16 cellular contexts compared by ENCODE assay signal in genomic region chr1:203477748-203478147, GRCh38. TPM values are rescaled to one million over a fixed set of nuclear protein-coding genes. Genes with fewer than 3 reads are reported as not detected.
DNase-seq lines count a peak whose midpoint lies in the region; ATAC-seq and TF ChIP-seq lines count a peak whose summit lies in the region.
"Had no signal": no experiment of that assay in that cellular context is flagged by ENCODE, and none has a peak within 500 bp of the region (broad histone marks: within the 10 kb centered on the region; RNA-seq: fewer than 3 reads in every experiment).

No MANE protein-coding gene starts in this region.

- DNase-seq in right cardiac atrium (no peak), cardiac septum (ENCODE audit: low spot score) (no peak), esophagus squamous epithelium (lab: John Stamatoyannopoulos, UW) (no peak), gastrocnemius medialis (no peak), NCI-H2107 treated with DMSO at 0.1 percent for 48 hours (lab: John Stamatoyannopoulos, UW; ENCODE audit: unreplicated experiment) (no peak), OCI-M2 (lab: John Stamatoyannopoulos, UW; ENCODE audit: unreplicated experiment) (no peak), SK-N-SH (no peak), Calu3 (no peak)
- DNase-seq: activated CD4-positive, alpha-beta T cell treated with anti-CD3 and anti-CD28 coated beads for 4 hours; Caco-2; Kasumi-1; NCI-H187; NCI-H526 treated with DMSO at 0.1 percent for 48 hours; T-helper 2 cell had no signal

- no peaks in the 10 kb centered on the region for H3K79me2 ChIP-seq in SK-N-SH (ENCODE audit: insufficient read depth)

- in situ Hi-C loops in gastrocnemius medialis (cut with MboI; ENCODE audit: low sequenced_read_pairs in 4 of 4): loop anchor here in 1 of 4 donors (10.0 kb wide), 1 partner anchor 113 kb away; no protein-coding TSS in a partner anchor

- peaks cover 67% of the 10 kb centered on the region for H3K27me3 Mint-ChIP-seq in Calu3 (ENCODE audit: unreplicated experiment)

- H3K27ac Mint-ChIP-seq in Calu3 (ENCODE audit: unreplicated experiment): no peak overlapping the region

- POLR2A ChIA-PET in SK-N-SH (lab: Yijun Ruan, JAX): no interaction called here

- WGBS in right cardiac atrium: 85% methylated on average over 3 of the region's 3 CpGs
- 73 to 84% methylated on average over 3 of the region's 3 CpGs for WGBS in esophagus squamous epithelium, 2 donors
- WGBS in SK-N-SH (ENCODE audit: low lambda C conversion rate): 94% methylated on average over 3 of the region's 3 CpGs

- no peak for TF ChIP-seq EP300 in SK-N-SH (IDR thresholded peaks at IDR 0.05; ENCODE audit: borderline replicate concordance in 1 of 2, low read depth in 1 of 2, low read length in 1 of 2)

- no peaks in the 10 kb centered on the region for H3K9me3 Mint-ChIP-seq in Calu3 (ENCODE audit: low read depth, unreplicated experiment)

- H3K27me3 ChIP-seq in right cardiac atrium (ENCODE audit: control insufficient read depth, insufficient read depth): no peaks in the 10 kb centered on the region
- H3K27me3 ChIP-seq in esophagus squamous epithelium: peaks cover 0 to 17% (median 0%) of the 10 kb centered on the region in 4 donors
- no peaks in the 10 kb centered on the region for H3K27me3 ChIP-seq in gastrocnemius medialis
- H3K27me3 ChIP-seq in SK-N-SH (ENCODE audit: insufficient read depth): no peaks in the 10 kb centered on the region

- no peaks in the 10 kb centered on the region for H3K9me3 ChIP-seq in right cardiac atrium (ENCODE audit: control insufficient read depth, low read length)
- no peaks in the 10 kb centered on the region for H3K9me3 ChIP-seq in esophagus squamous epithelium
- no peaks in the 10 kb centered on the region for H3K9me3 ChIP-seq in gastrocnemius medialis
- no peaks in the 10 kb centered on the region for H3K9me3 ChIP-seq in SK-N-SH
- H3K9me3 ChIP-seq: Caco-2 had no signal

- no peak for ATAC-seq in right cardiac atrium
- no peak for ATAC-seq in gastrocnemius medialis

- H3K4me2 ChIP-seq in SK-N-SH: no peak overlapping the region

- peak overlapping the region; percentile 86 for H3K4me3 ChIP-seq in right cardiac atrium (ENCODE audit: low read length)
- peak overlapping the region; percentile 16 to 67 (median 44) for H3K4me3 ChIP-seq in esophagus squamous epithelium
- H3K4me3 ChIP-seq in gastrocnemius medialis: peak overlapping the region in 3 of 4 donors; percentile 35 to 51 (median 48)
- no peak overlapping the region for H3K4me3 ChIP-seq in SK-N-SH (ENCODE audit: low read depth in 2 of 2, low read length in 1 of 2)

- no peaks in the 10 kb centered on the region for H3K9me2 ChIP-seq in SK-N-SH

- H3K27ac ChIP-seq in right cardiac atrium (ENCODE audit: low read length) (peak overlapping the region; percentile 69), esophagus squamous epithelium (peak overlapping the region; percentile 67 to 92 (median 88)), gastrocnemius medialis (peak overlapping the region; percentile 67 to 75 (median 71)), SK-N-SH (ENCODE audit: low read depth in 2 of 2, low read length in 1 of 2) (no peak overlapping the region)

- BruUV-seq in Calu3 (replicated peaks; lab: Mats Ljungman, UMichigan): no TSS peak

- peaks cover 16% of the 10 kb centered on the region for H3F3A ChIP-seq in SK-N-SH (replicated peaks; ENCODE audit: insufficient read depth)

- no peak overlapping the region for H3K4me3 Mint-ChIP-seq in Calu3 (ENCODE audit: low read depth, unreplicated experiment)

- TF ChIP-seq CTCF in esophagus squamous epithelium (IDR thresholded peaks at IDR 0.05) (no peak), gastrocnemius medialis (IDR thresholded peaks at IDR 0.05 in 4 of 5, conservative IDR thresholded peaks at IDR 0.05 in 1 of 5) (no peak), SK-N-SH (IDR thresholded peaks at IDR 0.05) (no peak), Calu3 (IDR thresholded peaks at IDR 0.05; ENCODE audit: unreplicated experiment) (no peak)

- no peak overlapping the region for H2AFZ ChIP-seq in SK-N-SH (ENCODE audit: low read depth)

- intact Hi-C loops in right cardiac atrium (cut with DNase I): loop anchor here in 1 of 4 donors (5.0 kb wide), 1 partner anchor 125 kb away; the partner anchor contains the start of gene FMOD
- intact Hi-C loops in cardiac septum (cut with DNase I): no loop called here
- intact Hi-C loops in esophagus squamous epithelium (cut with DNase I): no loop called here
- intact Hi-C loops in gastrocnemius medialis (cut with DNase I; ENCODE audit: low total_unique reads): no loop called here
- intact Hi-C loops in Calu3 (cut with micrococcal nuclease; ENCODE audit: unreplicated experiment): no loop called here

- H3K4me1 ChIP-seq in right cardiac atrium (ENCODE audit: control insufficient read depth, insufficient read depth, low read length) (peaks cover 2% of the 10 kb centered on the region), esophagus squamous epithelium (peaks cover 8 to 39% (median 16%) of the 10 kb centered on the region in 3 donors), gastrocnemius medialis (peaks cover 0 to 9% of the 10 kb centered on the region in 2 donors), SK-N-SH (ENCODE audit: control insufficient read depth in 1 of 2, insufficient read depth in 2 of 2, low read depth in 1 of 2, low read length in 1 of 2) (peaks cover 15 to 18% of the 10 kb centered on the region in 2 experiments; a peak in 2 of 4 replicates)
- H3K4me1 ChIP-seq: Caco-2 had no signal

- H3K4me1 Mint-ChIP-seq in Calu3 (ENCODE audit: low read depth, unreplicated experiment): peaks cover 20% of the 10 kb centered on the region

- H3K36me3 ChIP-seq in esophagus squamous epithelium (no peaks in the 10 kb centered on the region), gastrocnemius medialis (no peaks in the 10 kb centered on the region), SK-N-SH (replicated peaks in 1 of 2; ENCODE audit: control insufficient read depth in 1 of 2, insufficient read depth in 2 of 2, low read length in 1 of 2) (no peaks in the 10 kb centered on the region)

- CTCF ChIA-PET in SK-N-SH (lab: Yijun Ruan, JAX): interaction anchor here (0.8 to 19.8 kb wide), 8 partner anchors 11 to 211 kb away, joined by 3 to 351 read pairs (median 6); partner anchors contain the start of gene OPTC
- CTCF ChIA-PET in Calu3 (lab: Charles Lee): interaction anchor here (1.2 kb wide), 1 partner anchor 135 kb away, joined by 4 read pairs; no protein-coding TSS in a partner anchor

- no peak overlapping the region for H3K9ac ChIP-seq in SK-N-SH

- no peak for TF ChIP-seq RAD21 in SK-N-SH (IDR thresholded peaks at IDR 0.05; ENCODE audit: low read length)

- no peaks in the 10 kb centered on the region for H4K20me1 ChIP-seq in SK-N-SH (ENCODE audit: insufficient read depth)

- TF ChIP-seq POLR2A in esophagus squamous epithelium (IDR thresholded peaks at IDR 0.05): no peak
- TF ChIP-seq POLR2A in gastrocnemius medialis (IDR thresholded peaks at IDR 0.05): no peak

- no peaks in the 10 kb centered on the region for H3K36me3 Mint-ChIP-seq in Calu3 (ENCODE audit: insufficient read depth, unreplicated experiment)

TF ChIP-seq in SK-N-SH, 30 proteins besides CTCF, POLR2A, EP300 and RAD21 (continues in another document):
- TF ChIP-seq SIN3A (IDR thresholded peaks at IDR 0.05; ENCODE audit: borderline replicate concordance, low read depth, low read length): no peak
- no peak for TF ChIP-seq USF2 (IDR thresholded peaks at IDR 0.05; ENCODE audit: borderline replicate concordance, low read depth, low read length)
- no peak for TF ChIP-seq RCOR1 (IDR thresholded peaks at IDR 0.05; ENCODE audit: low read length)
- no peak for TF ChIP-seq EZH2phosphoT487 (IDR thresholded peaks at IDR 0.05; ENCODE audit: borderline replicate concordance, low read depth)
- no peak for TF ChIP-seq MXI1 (IDR thresholded peaks at IDR 0.05; ENCODE audit: low read depth, low read length)
- no peak for TF ChIP-seq MEF2A (IDR thresholded peaks at IDR 0.05; ENCODE audit: borderline replicate concordance, low read depth)
- no peak for TF ChIP-seq TCF12 (IDR thresholded peaks at IDR 0.05)
- no peak for TF ChIP-seq YY1 (IDR thresholded peaks at IDR 0.05; ENCODE audit: low read depth)
- no peak for TF ChIP-seq FOXJ3 (CRISPR knock-in tag; IDR thresholded peaks at IDR 0.05)
- TF ChIP-seq TEAD4 (IDR thresholded peaks at IDR 0.05; ENCODE audit: borderline replicate concordance, insufficient read depth): no peak
- no peak for TF ChIP-seq PBX3 (IDR thresholded peaks at IDR 0.05)

RNA-seq across cellular contexts. Expression of gene PRELP, which starts 2.1 kb away (rescaled TPM):
- total RNA-seq in right cardiac atrium: 100 to 1,000 TPM in 1 of 4 donors, 10 to 100 TPM in 3; 43.9 to 109 (median 67.4) TPM
- polyA plus RNA-seq in right cardiac atrium: 61.9 TPM
- total RNA-seq in cardiac septum: 49.7 TPM
- 10 to 100 TPM in 2 of 4 donors, 1 to 10 TPM in 2; 2.2 to 71.0 (median 9.1) TPM for total RNA-seq in esophagus squamous epithelium
- 10 to 100 TPM; 12.2 to 32.6 (median 16.9) TPM for total RNA-seq in gastrocnemius medialis
- polyA plus RNA-seq in SK-N-SH (2012; rRNA removed): 0.26 and 0.48 TPM in 2 replicates
- polyA plus RNA-seq in SK-N-SH (2012; cell fraction: cytosol; rRNA removed): 0.27 and 0.37 TPM in 2 replicates
- polyA plus RNA-seq in SK-N-SH (2012; cell fraction: nucleus; rRNA removed): 0.31 and 0.38 TPM in 2 replicates
- total RNA-seq in Calu3 (2022): not detected in 2 replicates
- total RNA-seq: Caco-2, dermis microvascular lymphatic vessel endothelial cell had no signal

RNA-seq across cellular contexts. Expression of gene OPTC, which starts 16.2 kb away (rescaled TPM):
- not detected for total RNA-seq in right cardiac atrium
- not detected for polyA plus RNA-seq in right cardiac atrium
- total RNA-seq in cardiac septum: not detected
- total RNA-seq in esophagus squamous epithelium: not detected
- not detected for total RNA-seq in gastrocnemius medialis
- not detected in 2 replicates for polyA plus RNA-seq in SK-N-SH (2012; rRNA removed)
- polyA plus RNA-seq in SK-N-SH (2012; cell fraction: cytosol; rRNA removed): not detected in 2 replicates
- not detected in 2 replicates for polyA plus RNA-seq in SK-N-SH (2012; cell fraction: nucleus; rRNA removed)
- not detected in 2 replicates for total RNA-seq in Calu3 (2022)
- total RNA-seq: Caco-2, dermis microvascular lymphatic vessel endothelial cell, mucosa of gallbladder had no signal

Comparison
In these comparisons a context has a peak if more than half of its experiments do, and no peak if none do; other contexts are left out.
1. H3K27ac ChIP-seq: peak in right cardiac atrium (single experiment), esophagus squamous epithelium (4 of 4) and gastrocnemius medialis (4 of 4); none in SK-N-SH (0 of 2).
2. H3K4me3 ChIP-seq: peak in right cardiac atrium (single experiment), esophagus squamous epithelium (4 of 4) and gastrocnemius medialis (3 of 4); none in SK-N-SH (0 of 2).